ENCODE assay signal across 1 cellular context in the genomic region with DNA sequence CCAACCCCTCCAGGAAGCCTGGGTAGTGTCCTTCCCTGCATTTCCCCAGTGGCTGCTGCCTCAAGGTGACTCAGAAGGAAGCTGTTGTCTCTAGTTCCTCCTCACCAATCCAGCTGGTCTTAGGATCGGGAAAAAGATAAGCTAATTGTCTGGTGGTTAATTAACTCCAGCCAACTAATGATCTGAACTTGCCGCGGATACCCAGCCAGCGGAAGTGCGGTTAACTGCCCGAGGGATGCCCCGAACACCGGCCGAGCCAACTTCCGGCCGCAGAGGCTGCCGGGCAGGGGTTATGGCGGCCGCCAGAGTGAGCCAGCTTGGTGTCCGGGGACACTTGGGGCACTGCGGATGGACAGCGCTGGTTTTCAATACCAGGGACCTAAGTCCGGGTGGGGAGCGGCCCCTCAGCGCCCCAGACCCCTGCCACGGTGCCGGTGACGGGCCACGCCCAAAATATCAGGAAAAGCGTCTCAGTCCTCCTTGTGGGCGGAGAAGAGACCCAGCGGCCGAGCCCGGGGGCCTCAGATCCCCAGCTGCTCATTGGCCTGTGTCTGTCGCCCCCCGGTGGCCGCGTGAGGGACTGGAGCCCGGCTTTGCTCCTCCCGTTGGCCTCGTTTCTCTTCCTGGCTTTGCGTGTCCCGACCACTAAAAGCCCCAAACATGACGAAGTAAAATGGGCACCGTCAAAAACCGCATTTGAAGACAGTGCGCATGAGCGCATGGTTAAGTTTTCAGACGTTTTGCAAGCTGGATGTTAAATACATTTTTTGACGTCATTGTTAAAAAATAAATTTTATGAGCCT.
TF ChIP-seq lines count a peak whose summit lies in the region.

No MANE protein-coding gene starts in this region.

TF ChIP-seq in K562, 482 proteins besides CTCF, POLR2A, EP300 and RAD21 (continued from another document and continues in another):
- TF ChIP-seq, protein P1, sequence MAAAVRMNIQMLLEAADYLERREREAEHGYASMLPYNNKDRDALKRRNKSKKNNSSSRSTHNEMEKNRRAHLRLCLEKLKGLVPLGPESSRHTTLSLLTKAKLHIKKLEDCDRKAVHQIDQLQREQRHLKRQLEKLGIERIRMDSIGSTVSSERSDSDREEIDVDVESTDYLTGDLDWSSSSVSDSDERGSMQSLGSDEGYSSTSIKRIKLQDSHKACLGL (CRISPR knock-in tag; IDR thresholded peaks at IDR 0.05; ENCODE audit: borderline replicate concordance, poor library complexity, severe bottlenecking) = no peak
- no peak for TF ChIP-seq ZNF717 (CRISPR knock-in tag; IDR thresholded peaks at IDR 0.05)
- TF ChIP-seq ZNF384 (IDR thresholded peaks at IDR 0.05; ENCODE audit: low read depth, low read length) = no peak
- no peak for TF ChIP-seq WHSC1 (IDR thresholded peaks at IDR 0.05; ENCODE audit: low read length)
- TF ChIP-seq DNMT1 (IDR thresholded peaks at IDR 0.05) = no peak
- TF ChIP-seq, protein P2, sequence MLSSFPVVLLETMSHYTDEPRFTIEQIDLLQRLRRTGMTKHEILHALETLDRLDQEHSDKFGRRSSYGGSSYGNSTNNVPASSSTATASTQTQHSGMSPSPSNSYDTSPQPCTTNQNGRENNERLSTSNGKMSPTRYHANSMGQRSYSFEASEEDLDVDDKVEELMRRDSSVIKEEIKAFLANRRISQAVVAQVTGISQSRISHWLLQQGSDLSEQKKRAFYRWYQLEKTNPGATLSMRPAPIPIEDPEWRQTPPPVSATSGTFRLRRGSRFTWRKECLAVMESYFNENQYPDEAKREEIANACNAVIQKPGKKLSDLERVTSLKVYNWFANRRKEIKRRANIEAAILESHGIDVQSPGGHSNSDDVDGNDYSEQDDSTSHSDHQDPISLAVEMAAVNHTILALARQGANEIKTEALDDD (IDR thresholded peaks at IDR 0.05) = peak; percentile 89
- peak; percentile 81 for TF ChIP-seq SMC3 (conservative IDR thresholded peaks at IDR 0.05; ENCODE audit: insufficient read depth, low read depth, low read length)
- TF ChIP-seq POLR3A (IDR thresholded peaks at IDR 0.05; ENCODE audit: borderline replicate concordance, extremely low read depth, insufficient read depth, insufficient read length) = no peak
- TF ChIP-seq, protein P3, sequence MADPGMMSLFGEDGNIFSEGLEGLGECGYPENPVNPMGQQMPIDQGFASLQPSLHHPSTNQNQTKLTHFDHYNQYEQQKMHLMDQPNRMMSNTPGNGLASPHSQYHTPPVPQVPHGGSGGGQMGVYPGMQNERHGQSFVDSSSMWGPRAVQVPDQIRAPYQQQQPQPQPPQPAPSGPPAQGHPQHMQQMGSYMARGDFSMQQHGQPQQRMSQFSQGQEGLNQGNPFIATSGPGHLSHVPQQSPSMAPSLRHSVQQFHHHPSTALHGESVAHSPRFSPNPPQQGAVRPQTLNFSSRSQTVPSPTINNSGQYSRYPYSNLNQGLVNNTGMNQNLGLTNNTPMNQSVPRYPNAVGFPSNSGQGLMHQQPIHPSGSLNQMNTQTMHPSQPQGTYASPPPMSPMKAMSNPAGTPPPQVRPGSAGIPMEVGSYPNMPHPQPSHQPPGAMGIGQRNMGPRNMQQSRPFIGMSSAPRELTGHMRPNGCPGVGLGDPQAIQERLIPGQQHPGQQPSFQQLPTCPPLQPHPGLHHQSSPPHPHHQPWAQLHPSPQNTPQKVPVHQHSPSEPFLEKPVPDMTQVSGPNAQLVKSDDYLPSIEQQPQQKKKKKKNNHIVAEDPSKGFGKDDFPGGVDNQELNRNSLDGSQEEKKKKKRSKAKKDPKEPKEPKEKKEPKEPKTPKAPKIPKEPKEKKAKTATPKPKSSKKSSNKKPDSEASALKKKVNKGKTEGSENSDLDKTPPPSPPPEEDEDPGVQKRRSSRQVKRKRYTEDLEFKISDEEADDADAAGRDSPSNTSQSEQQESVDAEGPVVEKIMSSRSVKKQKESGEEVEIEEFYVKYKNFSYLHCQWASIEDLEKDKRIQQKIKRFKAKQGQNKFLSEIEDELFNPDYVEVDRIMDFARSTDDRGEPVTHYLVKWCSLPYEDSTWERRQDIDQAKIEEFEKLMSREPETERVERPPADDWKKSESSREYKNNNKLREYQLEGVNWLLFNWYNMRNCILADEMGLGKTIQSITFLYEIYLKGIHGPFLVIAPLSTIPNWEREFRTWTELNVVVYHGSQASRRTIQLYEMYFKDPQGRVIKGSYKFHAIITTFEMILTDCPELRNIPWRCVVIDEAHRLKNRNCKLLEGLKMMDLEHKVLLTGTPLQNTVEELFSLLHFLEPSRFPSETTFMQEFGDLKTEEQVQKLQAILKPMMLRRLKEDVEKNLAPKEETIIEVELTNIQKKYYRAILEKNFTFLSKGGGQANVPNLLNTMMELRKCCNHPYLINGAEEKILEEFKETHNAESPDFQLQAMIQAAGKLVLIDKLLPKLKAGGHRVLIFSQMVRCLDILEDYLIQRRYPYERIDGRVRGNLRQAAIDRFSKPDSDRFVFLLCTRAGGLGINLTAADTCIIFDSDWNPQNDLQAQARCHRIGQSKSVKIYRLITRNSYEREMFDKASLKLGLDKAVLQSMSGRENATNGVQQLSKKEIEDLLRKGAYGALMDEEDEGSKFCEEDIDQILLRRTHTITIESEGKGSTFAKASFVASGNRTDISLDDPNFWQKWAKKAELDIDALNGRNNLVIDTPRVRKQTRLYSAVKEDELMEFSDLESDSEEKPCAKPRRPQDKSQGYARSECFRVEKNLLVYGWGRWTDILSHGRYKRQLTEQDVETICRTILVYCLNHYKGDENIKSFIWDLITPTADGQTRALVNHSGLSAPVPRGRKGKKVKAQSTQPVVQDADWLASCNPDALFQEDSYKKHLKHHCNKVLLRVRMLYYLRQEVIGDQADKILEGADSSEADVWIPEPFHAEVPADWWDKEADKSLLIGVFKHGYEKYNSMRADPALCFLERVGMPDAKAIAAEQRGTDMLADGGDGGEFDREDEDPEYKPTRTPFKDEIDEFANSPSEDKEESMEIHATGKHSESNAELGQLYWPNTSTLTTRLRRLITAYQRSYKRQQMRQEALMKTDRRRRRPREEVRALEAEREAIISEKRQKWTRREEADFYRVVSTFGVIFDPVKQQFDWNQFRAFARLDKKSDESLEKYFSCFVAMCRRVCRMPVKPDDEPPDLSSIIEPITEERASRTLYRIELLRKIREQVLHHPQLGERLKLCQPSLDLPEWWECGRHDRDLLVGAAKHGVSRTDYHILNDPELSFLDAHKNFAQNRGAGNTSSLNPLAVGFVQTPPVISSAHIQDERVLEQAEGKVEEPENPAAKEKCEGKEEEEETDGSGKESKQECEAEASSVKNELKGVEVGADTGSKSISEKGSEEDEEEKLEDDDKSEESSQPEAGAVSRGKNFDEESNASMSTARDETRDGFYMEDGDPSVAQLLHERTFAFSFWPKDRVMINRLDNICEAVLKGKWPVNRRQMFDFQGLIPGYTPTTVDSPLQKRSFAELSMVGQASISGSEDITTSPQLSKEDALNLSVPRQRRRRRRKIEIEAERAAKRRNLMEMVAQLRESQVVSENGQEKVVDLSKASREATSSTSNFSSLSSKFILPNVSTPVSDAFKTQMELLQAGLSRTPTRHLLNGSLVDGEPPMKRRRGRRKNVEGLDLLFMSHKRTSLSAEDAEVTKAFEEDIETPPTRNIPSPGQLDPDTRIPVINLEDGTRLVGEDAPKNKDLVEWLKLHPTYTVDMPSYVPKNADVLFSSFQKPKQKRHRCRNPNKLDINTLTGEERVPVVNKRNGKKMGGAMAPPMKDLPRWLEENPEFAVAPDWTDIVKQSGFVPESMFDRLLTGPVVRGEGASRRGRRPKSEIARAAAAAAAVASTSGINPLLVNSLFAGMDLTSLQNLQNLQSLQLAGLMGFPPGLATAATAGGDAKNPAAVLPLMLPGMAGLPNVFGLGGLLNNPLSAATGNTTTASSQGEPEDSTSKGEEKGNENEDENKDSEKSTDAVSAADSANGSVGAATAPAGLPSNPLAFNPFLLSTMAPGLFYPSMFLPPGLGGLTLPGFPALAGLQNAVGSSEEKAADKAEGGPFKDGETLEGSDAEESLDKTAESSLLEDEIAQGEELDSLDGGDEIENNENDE (IDR thresholded peaks at IDR 0.05; ENCODE audit: low read depth, low read length) = no peak
- TF ChIP-seq TRIM24 (IDR thresholded peaks at IDR 0.05) = peak in 1 of 2 experiments; percentile 77; a peak in 2 of 4 replicates
- TF ChIP-seq NFIX (CRISPR knock-in tag; IDR thresholded peaks at IDR 0.05; ENCODE audit: low read depth) = no peak
- no peak for TF ChIP-seq ZNF253 (CRISPR knock-in tag; conservative IDR thresholded peaks at IDR 0.05)
- no peak for TF ChIP-seq ZNF146 (CRISPR knock-in tag; IDR thresholded peaks at IDR 0.05; ENCODE audit: unreplicated experiment)
- no peak for TF ChIP-seq ILK (tag; IDR thresholded peaks at IDR 0.05; ENCODE audit: borderline replicate concordance, low read depth)
- TF ChIP-seq, protein P4, sequence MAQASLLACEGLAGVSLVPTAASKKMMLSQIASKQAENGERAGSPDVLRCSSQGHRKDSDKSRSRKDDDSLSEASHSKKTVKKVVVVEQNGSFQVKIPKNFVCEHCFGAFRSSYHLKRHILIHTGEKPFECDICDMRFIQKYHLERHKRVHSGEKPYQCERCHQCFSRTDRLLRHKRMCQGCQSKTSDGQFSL (CRISPR knock-in tag; IDR thresholded peaks at IDR 0.05) = no peak
- TF ChIP-seq, protein P4 (tag; IDR thresholded peaks at IDR 0.05) = no peak
- TF ChIP-seq, protein P5, sequence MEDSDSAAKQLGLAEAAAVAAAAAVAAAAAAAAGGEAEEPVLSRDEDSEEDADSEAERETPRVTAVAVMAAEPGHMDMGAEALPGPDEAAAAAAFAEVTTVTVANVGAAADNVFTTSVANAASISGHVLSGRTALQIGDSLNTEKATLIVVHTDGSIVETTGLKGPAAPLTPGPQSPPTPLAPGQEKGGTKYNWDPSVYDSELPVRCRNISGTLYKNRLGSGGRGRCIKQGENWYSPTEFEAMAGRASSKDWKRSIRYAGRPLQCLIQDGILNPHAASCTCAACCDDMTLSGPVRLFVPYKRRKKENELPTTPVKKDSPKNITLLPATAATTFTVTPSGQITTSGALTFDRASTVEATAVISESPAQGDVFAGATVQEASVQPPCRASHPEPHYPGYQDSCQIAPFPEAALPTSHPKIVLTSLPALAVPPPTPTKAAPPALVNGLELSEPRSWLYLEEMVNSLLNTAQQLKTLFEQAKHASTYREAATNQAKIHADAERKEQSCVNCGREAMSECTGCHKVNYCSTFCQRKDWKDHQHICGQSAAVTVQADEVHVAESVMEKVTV (CRISPR knock-in tag; IDR thresholded peaks at IDR 0.05) = peak; percentile 97
- TF ChIP-seq, protein P6, sequence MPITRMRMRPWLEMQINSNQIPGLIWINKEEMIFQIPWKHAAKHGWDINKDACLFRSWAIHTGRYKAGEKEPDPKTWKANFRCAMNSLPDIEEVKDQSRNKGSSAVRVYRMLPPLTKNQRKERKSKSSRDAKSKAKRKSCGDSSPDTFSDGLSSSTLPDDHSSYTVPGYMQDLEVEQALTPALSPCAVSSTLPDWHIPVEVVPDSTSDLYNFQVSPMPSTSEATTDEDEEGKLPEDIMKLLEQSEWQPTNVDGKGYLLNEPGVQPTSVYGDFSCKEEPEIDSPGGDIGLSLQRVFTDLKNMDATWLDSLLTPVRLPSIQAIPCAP (CRISPR knock-in tag; IDR thresholded peaks at IDR 0.05; ENCODE audit: borderline replicate concordance) = no peak
- TF ChIP-seq, protein P7, sequence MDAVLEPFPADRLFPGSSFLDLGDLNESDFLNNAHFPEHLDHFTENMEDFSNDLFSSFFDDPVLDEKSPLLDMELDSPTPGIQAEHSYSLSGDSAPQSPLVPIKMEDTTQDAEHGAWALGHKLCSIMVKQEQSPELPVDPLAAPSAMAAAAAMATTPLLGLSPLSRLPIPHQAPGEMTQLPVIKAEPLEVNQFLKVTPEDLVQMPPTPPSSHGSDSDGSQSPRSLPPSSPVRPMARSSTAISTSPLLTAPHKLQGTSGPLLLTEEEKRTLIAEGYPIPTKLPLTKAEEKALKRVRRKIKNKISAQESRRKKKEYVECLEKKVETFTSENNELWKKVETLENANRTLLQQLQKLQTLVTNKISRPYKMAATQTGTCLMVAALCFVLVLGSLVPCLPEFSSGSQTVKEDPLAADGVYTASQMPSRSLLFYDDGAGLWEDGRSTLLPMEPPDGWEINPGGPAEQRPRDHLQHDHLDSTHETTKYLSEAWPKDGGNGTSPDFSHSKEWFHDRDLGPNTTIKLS (IDR thresholded peaks at IDR 0.05; ENCODE audit: borderline replicate concordance, low read depth) = peak; percentile 67; the same call in 1 of the 2 replicates
- TF ChIP-seq, protein P8, sequence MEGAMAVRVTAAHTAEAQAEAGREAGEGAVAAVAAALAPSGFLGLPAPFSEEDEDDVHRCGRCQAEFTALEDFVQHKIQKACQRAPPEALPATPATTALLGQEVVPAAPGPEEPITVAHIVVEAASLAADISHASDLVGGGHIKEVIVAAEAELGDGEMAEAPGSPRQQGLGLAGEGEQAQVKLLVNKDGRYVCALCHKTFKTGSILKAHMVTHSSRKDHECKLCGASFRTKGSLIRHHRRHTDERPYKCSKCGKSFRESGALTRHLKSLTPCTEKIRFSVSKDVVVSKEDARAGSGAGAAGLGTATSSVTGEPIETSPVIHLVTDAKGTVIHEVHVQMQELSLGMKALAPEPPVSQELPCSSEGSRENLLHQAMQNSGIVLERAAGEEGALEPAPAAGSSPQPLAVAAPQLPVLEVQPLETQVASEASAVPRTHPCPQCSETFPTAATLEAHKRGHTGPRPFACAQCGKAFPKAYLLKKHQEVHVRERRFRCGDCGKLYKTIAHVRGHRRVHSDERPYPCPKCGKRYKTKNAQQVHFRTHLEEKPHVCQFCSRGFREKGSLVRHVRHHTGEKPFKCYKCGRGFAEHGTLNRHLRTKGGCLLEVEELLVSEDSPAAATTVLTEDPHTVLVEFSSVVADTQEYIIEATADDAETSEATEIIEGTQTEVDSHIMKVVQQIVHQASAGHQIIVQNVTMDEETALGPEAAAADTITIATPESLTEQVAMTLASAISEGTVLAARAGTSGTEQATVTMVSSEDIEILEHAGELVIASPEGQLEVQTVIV (CRISPR knock-in tag; IDR thresholded peaks at IDR 0.05; ENCODE audit: borderline replicate concordance) = no peak
- TF ChIP-seq MECOM (CRISPR knock-in tag; IDR thresholded peaks at IDR 0.05) = peak; percentile 79
- peak; percentile 68; the same call in 1 of the 2 replicates for TF ChIP-seq NR4A1 (CRISPR knock-in tag; IDR thresholded peaks at IDR 0.05)
- TF ChIP-seq NR4A1 (tag; IDR thresholded peaks at IDR 0.05) = peak; percentile 96
- TF ChIP-seq, protein P9, sequence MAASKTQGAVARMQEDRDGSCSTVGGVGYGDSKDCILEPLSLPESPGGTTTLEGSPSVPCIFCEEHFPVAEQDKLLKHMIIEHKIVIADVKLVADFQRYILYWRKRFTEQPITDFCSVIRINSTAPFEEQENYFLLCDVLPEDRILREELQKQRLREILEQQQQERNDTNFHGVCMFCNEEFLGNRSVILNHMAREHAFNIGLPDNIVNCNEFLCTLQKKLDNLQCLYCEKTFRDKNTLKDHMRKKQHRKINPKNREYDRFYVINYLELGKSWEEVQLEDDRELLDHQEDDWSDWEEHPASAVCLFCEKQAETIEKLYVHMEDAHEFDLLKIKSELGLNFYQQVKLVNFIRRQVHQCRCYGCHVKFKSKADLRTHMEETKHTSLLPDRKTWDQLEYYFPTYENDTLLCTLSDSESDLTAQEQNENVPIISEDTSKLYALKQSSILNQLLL (CRISPR knock-in tag; IDR thresholded peaks at IDR 0.05; ENCODE audit: borderline replicate concordance) = no peak
- no peak for TF ChIP-seq SIRT6 (IDR thresholded peaks at IDR 0.05; ENCODE audit: low read depth, low read length)
- TF ChIP-seq CHD1 (IDR thresholded peaks at IDR 0.05; ENCODE audit: low read length) = no peak
- TF ChIP-seq RAD51 (IDR thresholded peaks at IDR 0.05; ENCODE audit: borderline replicate concordance, low read depth) = no peak
